Comparison of ENCODE assay signal across 9 cellular contexts in genomic region chr12:123094349-123095073, GRCh38. TPM values are rescaled to one million over a fixed set of nuclear protein-coding genes. Genes with fewer than 3 reads are reported as not detected.
DNase-seq lines count a peak whose midpoint lies in the region; ATAC-seq, FAIRE-seq and TF ChIP-seq lines count a peak whose summit lies in the region.
"Had no signal": no experiment of that assay in that cellular context is flagged by ENCODE, and none has a peak within 500 bp of the region (broad histone marks: within the 10 kb centered on the region; RNA-seq: fewer than 3 reads in every experiment).

No MANE protein-coding gene starts in this region.

- H3K4me1 ChIP-seq in endothelial cell of umbilical vein (ENCODE audit: control insufficient read depth, extremely low read depth, insufficient read depth, low read length): peaks cover 19% of the 10 kb centered on the region
- peaks cover 8 to 9% of the 10 kb centered on the region in 2 donors for H3K4me1 ChIP-seq in mucosa of rectum (ENCODE audit: control insufficient read depth in 2 of 2, insufficient read depth in 2 of 2, low read length in 2 of 2)

- no peak overlapping the region for H2AFZ ChIP-seq in endothelial cell of umbilical vein (ENCODE audit: low read depth, low read length)

- no peak overlapping the region for H3K4me2 ChIP-seq in endothelial cell of umbilical vein (ENCODE audit: insufficient read depth, low read length)

- H3K36me3 ChIP-seq in endothelial cell of umbilical vein (ENCODE audit: control insufficient read depth in 2 of 2, extremely low read depth in 1 of 2, insufficient read depth in 2 of 2, low read length in 2 of 2) (no peaks in the 10 kb centered on the region), mucosa of rectum (ENCODE audit: control insufficient read depth in 2 of 2, insufficient read depth in 2 of 2, low read length in 2 of 2) (no peaks in the 10 kb centered on the region)

- dilution Hi-C loops in endothelial cell of umbilical vein (cut with MboI; ENCODE audit: extremely low pct_ligation_motif_present, low sequenced_read_pairs): no loop called here

- no TSS peak for BruUV-seq in endothelial cell of umbilical vein (replicated peaks; lab: Mats Ljungman, UMichigan)

- no peaks in the 10 kb centered on the region for H3K79me2 ChIP-seq in endothelial cell of umbilical vein (ENCODE audit: control insufficient read depth, insufficient read depth, low read length)

- no peak for ATAC-seq in HG03432 (IDR thresholded peaks at IDR 0.05; ENCODE audit: unreplicated experiment)

- H3K27ac ChIP-seq in endothelial cell of umbilical vein (ENCODE audit: insufficient read depth, low read depth, low read length) (no peak overlapping the region), mucosa of rectum (ENCODE audit: low read depth in 2 of 2, low read length in 2 of 2) (peak overlapping the region; percentile 60 to 69)

- H3K9me1 ChIP-seq in endothelial cell of umbilical vein (replicated peaks; ENCODE audit: control insufficient read depth, extremely low read depth, insufficient read depth, low read length): no peaks in the 10 kb centered on the region

- peak; percentile 65 for DNase-seq in AG09319 (ENCODE audit: extremely low read depth, low read depth)
- peak; percentile 74 for DNase-seq in NCI-H69 (lab: John Stamatoyannopoulos, UW)
- no peak for DNase-seq in endothelial cell of umbilical vein (ENCODE audit: low read depth, low spot score)
- no peak for DNase-seq in activated CD4-positive, alpha-beta T cell treated with anti-CD3 and anti-CD28 coated beads, Interleukin-2, amount 50 U/mL, for 1 hour
- no peak for DNase-seq in hippocampal formation (lab: John Stamatoyannopoulos, UW)
- DNase-seq in GM20000 (ENCODE audit: low spot score): no peak
- DNase-seq: DND-41 had no signal

- H3K9ac ChIP-seq in endothelial cell of umbilical vein (replicated peaks; ENCODE audit: extremely low read depth, insufficient read depth, low read length) (no peak overlapping the region), mucosa of rectum (ENCODE audit: low read depth in 1 of 2, low read length in 2 of 2) (no peak overlapping the region)

- no peak overlapping the region for H3K4me3 ChIP-seq in endothelial cell of umbilical vein (replicated peaks in 1 of 3; ENCODE audit: insufficient read depth in 1 of 3, low read depth in 1 of 3, low read length in 3 of 3)
- H3K4me3 ChIP-seq in mucosa of rectum (ENCODE audit: low read length in 2 of 2): no peak overlapping the region

- H3K9me3 ChIP-seq in endothelial cell of umbilical vein (replicated peaks; ENCODE audit: control insufficient read depth, insufficient read depth, low read length) (no peaks in the 10 kb centered on the region), mucosa of rectum (ENCODE audit: control insufficient read depth in 2 of 2, low read length in 2 of 2) (no peaks in the 10 kb centered on the region)

- TF ChIP-seq CTCF in AG09319 (IDR thresholded peaks at IDR 0.05; ENCODE audit: low read depth, low read length) (no peak), endothelial cell of umbilical vein (IDR thresholded peaks at IDR 0.05; ENCODE audit: extremely low read depth in 1 of 2, insufficient read depth in 1 of 2, low read depth in 1 of 2, low read length in 2 of 2) (no peak), GM20000 (IDR thresholded peaks at IDR 0.05; ENCODE audit: extremely low read depth, missing control alignments) (no peak)

- H3K27me3 ChIP-seq in endothelial cell of umbilical vein (ENCODE audit: control insufficient read depth in 2 of 2, insufficient read depth in 2 of 2, low read length in 2 of 2) (no peaks in the 10 kb centered on the region), mucosa of rectum (ENCODE audit: control insufficient read depth in 2 of 2, insufficient read depth in 2 of 2, low read length in 2 of 2) (no peaks in the 10 kb centered on the region)

- H4K20me1 ChIP-seq in endothelial cell of umbilical vein (replicated peaks; ENCODE audit: control insufficient read depth, extremely low read depth, insufficient read depth, low read length): no peaks in the 10 kb centered on the region

- intact Hi-C loops in endothelial cell of umbilical vein (cut with micrococcal nuclease): no loop called here

- POLR2A ChIA-PET in endothelial cell of umbilical vein (lab: Charles Lee): no interaction called here

- CTCF ChIA-PET in endothelial cell of umbilical vein (lab: Charles Lee): no interaction called here

- TF ChIP-seq POLR2A in endothelial cell of umbilical vein (IDR thresholded peaks at IDR 0.05; ENCODE audit: low read depth, low read length): no peak

- peak; percentile 52 for FAIRE-seq in endothelial cell of umbilical vein (lab: Jason Lieb, UNC)

TF ChIP-seq in endothelial cell of umbilical vein, 7 proteins besides CTCF, POLR2A, EP300 and RAD21:
- TF ChIP-seq POLR2AphosphoS5 (IDR thresholded peaks at IDR 0.05; ENCODE audit: insufficient read depth, low read depth, low read length) (no peak), FOS (IDR thresholded peaks at IDR 0.05; ENCODE audit: borderline replicate concordance, insufficient read depth, low read length) (no peak), EZH2 (IDR thresholded peaks at IDR 0.05; ENCODE audit: borderline replicate concordance, low read depth, low read length, severe bottlenecking) (no peak), JUN (IDR thresholded peaks at IDR 0.05; ENCODE audit: borderline replicate concordance, insufficient read depth, insufficient read length, low read depth) (no peak), MYC (IDR thresholded peaks at IDR 0.05; ENCODE audit: low read depth, low read length) (no peak), GATA2 (IDR thresholded peaks at IDR 0.05; ENCODE audit: insufficient read depth, insufficient read length, low read depth, low read length) (no peak)
- TF ChIP-seq, protein P1, sequence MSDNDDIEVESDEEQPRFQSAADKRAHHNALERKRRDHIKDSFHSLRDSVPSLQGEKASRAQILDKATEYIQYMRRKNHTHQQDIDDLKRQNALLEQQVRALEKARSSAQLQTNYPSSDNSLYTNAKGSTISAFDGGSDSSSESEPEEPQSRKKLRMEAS (IDR thresholded peaks at IDR 0.05; ENCODE audit: insufficient read depth, insufficient read length): no peak

RNA-seq across cellular contexts. Expression of gene PITPNM2, which starts 56.4 kb away (rescaled TPM):
- 15.9 and 21.4 TPM in 2 replicates for total RNA-seq in endothelial cell of umbilical vein
- polyA plus RNA-seq in endothelial cell of umbilical vein: 4.2 and 4.4 TPM in 2 replicates
- 3.0 and 3.3 TPM in 2 replicates for polyA plus RNA-seq in endothelial cell of umbilical vein (2011; cell fraction: cytosol; rRNA removed)
- 16.4 and 17.2 TPM in 2 replicates for polyA plus RNA-seq in endothelial cell of umbilical vein (2011; cell fraction: nucleus; rRNA removed)
- polyA plus RNA-seq in endothelial cell of umbilical vein (2012): 8.9 and 10.9 TPM in 2 replicates
- 10.4 and 13.7 TPM in 2 replicates for polyA minus RNA-seq in endothelial cell of umbilical vein
- polyA minus RNA-seq in endothelial cell of umbilical vein (2011; cell fraction: cytosol; rRNA and poly(A)+ RNA removed): 4.4 TPM
- polyA minus RNA-seq in endothelial cell of umbilical vein (2011; cell fraction: nucleus; rRNA and poly(A)+ RNA removed): 14.5 and 16.8 TPM in 2 replicates

Comparison
In these comparisons a context has a peak if more than half of its experiments do, and no peak if none do; other contexts are left out.
1. DNase-seq: peak in AG09319 (single experiment) and NCI-H69 (single experiment); none in endothelial cell of umbilical vein (single experiment), activated CD4-positive, alpha-beta T cell treated with anti-CD3 and anti-CD28 coated beads, Interleukin-2, amount 50 U/mL, for 1 hour (single experiment), hippocampal formation (0 of 2) and GM20000 (single experiment).